ENCODE assay signal across 10 cellular contexts in the genomic region with DNA sequence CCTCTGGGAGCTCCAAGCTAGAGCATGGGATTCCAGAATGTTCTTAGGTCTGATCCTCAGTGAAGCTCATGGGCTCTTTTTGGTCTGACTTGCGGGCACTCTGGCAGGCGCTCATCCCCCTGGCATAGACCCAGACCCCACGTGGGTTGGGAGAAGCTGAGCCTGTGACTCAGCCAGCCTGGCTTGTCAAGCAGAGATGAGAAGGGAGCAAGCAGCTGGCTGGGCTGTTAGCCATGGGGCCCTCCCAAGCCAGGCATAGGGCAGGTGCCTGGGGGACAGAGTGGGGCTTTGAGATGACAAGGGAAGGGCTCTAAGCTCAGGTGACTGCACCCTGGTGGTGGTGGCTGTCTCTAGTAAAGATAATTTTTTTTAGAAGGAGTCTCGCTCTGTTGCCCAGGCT.
A peak's percentile ranks its signal among the peaks of the same experiment; 100 is the strongest.
DNase-seq lines count a peak whose midpoint lies in the region; ATAC-seq lines count a peak whose summit lies in the region.
"Had no signal": no experiment of that assay in that cellular context is flagged by ENCODE, and none has a peak within 500 bp of the region (broad histone marks: within the 10 kb centered on the region; RNA-seq: fewer than 3 reads in every experiment).

No MANE protein-coding gene starts in this region.

- ATAC-seq in HG03139 (IDR thresholded peaks at IDR 0.05; ENCODE audit: unreplicated experiment) (no peak), GM19452 (IDR thresholded peaks at IDR 0.05; ENCODE audit: unreplicated experiment) (no peak)

- no peak overlapping the region for H3K27ac ChIP-seq in caudate nucleus (ENCODE audit: low read depth, low read length)
- H3K27ac ChIP-seq: colonic mucosa had no signal

- peak; percentile 81 for DNase-seq in DMS 273 (lab: John Stamatoyannopoulos, UW; ENCODE audit: unreplicated experiment)
- peak; percentile 88 for DNase-seq in NCI-H1694 treated with DMSO at 0.1 percent for 48 hours (lab: John Stamatoyannopoulos, UW)
- DNase-seq in caudate nucleus (lab: John Stamatoyannopoulos, UW): peak in 52 of 61 donors; percentile 1 to 86 (median 26)
- DNase-seq in myocyte (ENCODE audit: low read depth): peak; percentile 63
- DNase-seq in GDM1 (lab: John Stamatoyannopoulos, UW): no peak
- DNase-seq in NCI-H226: no peak
- DNase-seq: colonic mucosa, NCI-H510A treated with DMSO at 0.1 percent for 48 hours had no signal

Comparison
In these comparisons a context has a peak if more than half of its experiments do, and no peak if none do; other contexts are left out.
1. DNase-seq: peak in DMS 273 (single experiment), NCI-H1694 treated with DMSO at 0.1 percent for 48 hours (single experiment), caudate nucleus (52 of 61) and myocyte (single experiment); none in GDM1 (single experiment) and NCI-H226 (single experiment).